Comparison of ENCODE assay signal across 22 cellular contexts in genomic region chr2:159009940-159010339, GRCh38. TPM values are rescaled to one million over a fixed set of nuclear protein-coding genes. Genes with fewer than 3 reads are reported as not detected.
A peak's percentile ranks its signal among the peaks of the same experiment; 100 is the strongest.
DNase-seq lines count a peak whose midpoint lies in the region; ATAC-seq and TF ChIP-seq lines count a peak whose summit lies in the region.
"Had no signal": no experiment of that assay in that cellular context is flagged by ENCODE, and none has a peak within 500 bp of the region (broad histone marks: within the 10 kb centered on the region; RNA-seq: fewer than 3 reads in every experiment).

No MANE protein-coding gene starts in this region.

- peaks cover 28% of the 10 kb centered on the region for H3K79me1 ChIP-seq in mesenchymal stem cell (replicated peaks; ENCODE audit: low read length, poor library complexity, severe bottlenecking)

- in situ Hi-C loops in brain microvascular endothelial cell (cut with HindIII; ENCODE audit: low pct_ligation_motif_present, low sequenced_read_pairs), result no loop called here

- H3K27me3 ChIP-seq in left ventricle myocardium inferior (ENCODE audit: low read depth), result no peaks in the 10 kb centered on the region
- H3K27me3 ChIP-seq in brain microvascular endothelial cell (replicated peaks), result no peaks in the 10 kb centered on the region
- no peaks in the 10 kb centered on the region for H3K27me3 ChIP-seq in mesenchymal stem cell (ENCODE audit: control insufficient read depth in 1 of 2, insufficient read depth in 1 of 2, low read length in 2 of 2)
- H3K27me3 ChIP-seq: esophagus squamous epithelium had no signal

- peak overlapping the region; percentile 0 for H3K27ac ChIP-seq in left ventricle myocardium inferior (replicated peaks)
- peak overlapping the region; percentile 68 for H3K27ac ChIP-seq in brain microvascular endothelial cell
- peak overlapping the region; percentile 58 for H3K27ac ChIP-seq in mesenchymal stem cell (ENCODE audit: low read length, poor library complexity, severe bottlenecking)
- H3K27ac ChIP-seq: esophagus squamous epithelium, psoas muscle had no signal

- intact Hi-C loops in left ventricle myocardium inferior (cut with micrococcal nuclease) (no loop called here), cardiac septum (cut with DNase I) (no loop called here)

- no peak overlapping the region for H3K18ac ChIP-seq in mesenchymal stem cell (ENCODE audit: low read depth in 1 of 2, low read length in 2 of 2)

- no peak overlapping the region for H2BK12ac ChIP-seq in mesenchymal stem cell (ENCODE audit: low read length in 2 of 2)

- no peak overlapping the region for H2BK5ac ChIP-seq in mesenchymal stem cell (ENCODE audit: low read depth, low read length, poor library complexity, severe bottlenecking)

- H2AFZ ChIP-seq in mesenchymal stem cell (ENCODE audit: low read depth, low read length), result no peak overlapping the region

- H4K8ac ChIP-seq in mesenchymal stem cell (ENCODE audit: low read length), result no peak overlapping the region

- peaks cover 6% of the 10 kb centered on the region for H3K36me3 ChIP-seq in left ventricle myocardium inferior
- peaks cover 1% of the 10 kb centered on the region for H3K36me3 ChIP-seq in brain microvascular endothelial cell (replicated peaks)
- H3K36me3 ChIP-seq in mesenchymal stem cell (ENCODE audit: control insufficient read depth in 1 of 2, insufficient read depth in 2 of 2, low read depth in 1 of 2, low read length in 2 of 2), result peaks cover 2 to 15% of the 10 kb centered on the region in 2 experiments

- H3K14ac ChIP-seq in mesenchymal stem cell (ENCODE audit: low read length in 2 of 2), result no peak overlapping the region

- no peak overlapping the region for H4K91ac ChIP-seq in mesenchymal stem cell (ENCODE audit: low read length)

- no peak overlapping the region for H3K4me2 ChIP-seq in mesenchymal stem cell (ENCODE audit: low read length, poor library complexity, severe bottlenecking)

- H3K4me3 ChIP-seq in left ventricle myocardium inferior (no peak overlapping the region), brain microvascular endothelial cell (ENCODE audit: low read depth, low read length) (no peak overlapping the region), mesenchymal stem cell (ENCODE audit: insufficient read depth in 1 of 2, low read depth in 1 of 2, low read length in 2 of 2) (no peak overlapping the region)
- H3K4me3 ChIP-seq: esophagus squamous epithelium, psoas muscle had no signal

- 50% methylated on average over 1 of the region's 1 CpG for WGBS in mesenchymal stem cell

- no peak overlapping the region for H2BK120ac ChIP-seq in mesenchymal stem cell (ENCODE audit: low read depth, low read length)

- no peak overlapping the region for H2BK15ac ChIP-seq in mesenchymal stem cell (ENCODE audit: low read depth, poor library complexity, severe bottlenecking)

- peak overlapping the region; percentile 60 for H3K9ac ChIP-seq in mesenchymal stem cell (ENCODE audit: low read length)

- H3K9me3 ChIP-seq in left ventricle myocardium inferior (replicated peaks) (peaks cover 5% of the 10 kb centered on the region), mesenchymal stem cell (ENCODE audit: control insufficient read depth, low read length) (peaks cover 5% of the 10 kb centered on the region)
- H3K9me3 ChIP-seq: psoas muscle had no signal

- TF ChIP-seq CTCF in left ventricle myocardium inferior (IDR thresholded peaks at IDR 0.05; ENCODE audit: borderline replicate concordance) (no peak), brain microvascular endothelial cell (IDR thresholded peaks at IDR 0.05; ENCODE audit: low read depth, low read length, missing control alignments) (no peak)

- no peak overlapping the region for H3K23ac ChIP-seq in mesenchymal stem cell (ENCODE audit: low read length in 2 of 2)

- no peak for DNase-seq in left ventricle myocardium inferior
- DNase-seq in cardiac septum (ENCODE audit: low spot score), result no peak
- DNase-seq in brain microvascular endothelial cell, result no peak
- DNase-seq in mesenchymal stem cell, result no peak
- DNase-seq in RKO (ENCODE audit: low spot score), result no peak
- DNase-seq: activated naive CD4-positive, alpha-beta T cell; effector CD4-positive, alpha-beta T cell; esophagus squamous epithelium; GDM1; left colon; MM.1S; NCI-H1694; NCI-H774; psoas muscle; small intestine; stimulated activated CD4-positive, alpha-beta T cell treated with anti-CD3 and anti-CD28 coated beads, Interleukin-4, amount 100 ng/mL, for 1 hour; stimulated activated naive CD8-positive, alpha-beta T cell treated with anti-CD3 and anti-CD28 coated beads, Interleukin-15, amount 100 ng/mL, for 72 hours; T-helper 2 cell had no signal

- H2AK5ac ChIP-seq in mesenchymal stem cell (ENCODE audit: low read length, severe bottlenecking), result no peak overlapping the region

- no peak overlapping the region for H3K4ac ChIP-seq in mesenchymal stem cell (ENCODE audit: low read depth in 1 of 2, low read length in 2 of 2)

- H3K4me1 ChIP-seq in left ventricle myocardium inferior (peaks cover 45% of the 10 kb centered on the region), mesenchymal stem cell (ENCODE audit: control insufficient read depth, insufficient read depth, low read depth, low read length) (peaks cover 2% of the 10 kb centered on the region)

- no peak for ATAC-seq in HG03439 (IDR thresholded peaks at IDR 0.05; ENCODE audit: unreplicated experiment)
- no peak for ATAC-seq in GM21529 (IDR thresholded peaks at IDR 0.05; ENCODE audit: unreplicated experiment)
- no peak for ATAC-seq in GM19455 (IDR thresholded peaks at IDR 0.05; ENCODE audit: unreplicated experiment)
- ATAC-seq: left colon; psoas muscle; stimulated activated naive CD8-positive, alpha-beta T cell treated with anti-CD3 and anti-CD28 coated beads, Interleukin-15, amount 100 ng/mL, for 72 hours; WTC11 had no signal

RNA-seq across cellular contexts. Expression of gene TANC1, which starts 41.5 kb away (rescaled TPM):
- 59.7 TPM for total RNA-seq in left ventricle myocardium inferior
- total RNA-seq in cardiac septum, result 55.6 TPM
- 28.5 TPM for polyA plus RNA-seq in mesenchymal stem cell (2013, experiment 1 of 2)
- 26.8 TPM for polyA plus RNA-seq in mesenchymal stem cell (2013, experiment 2 of 2)

Comparison
In these comparisons a context has a peak if more than half of its experiments do, and no peak if none do; other contexts are left out.
1. H3K27ac ChIP-seq: peak in every context shown above with its lines; median percentile 68 in brain microvascular endothelial cell; 58 in mesenchymal stem cell; 0 in left ventricle myocardium inferior.